8 cellular contexts compared by ENCODE assay signal in genomic region chr19:18160792-18161690, GRCh38. TPM values are rescaled to one million over a fixed set of nuclear protein-coding genes. Genes with fewer than 3 reads are reported as not detected.
DNase-seq lines count a peak whose midpoint lies in the region; ATAC-seq and TF ChIP-seq lines count a peak whose summit lies in the region.

No MANE protein-coding gene starts in this region.

- peak; percentile 94 for TF ChIP-seq CTCF in LNCAP (IDR thresholded peaks at IDR 0.05)
- peak; percentile 64; the same call in 1 of the 2 replicates for TF ChIP-seq CTCF in WTC11 (IDR thresholded peaks at IDR 0.05)

- no peak overlapping the region for H3K27ac Mint-ChIP-seq in WTC11

- no peaks in the 10 kb centered on the region for H3K27me3 Mint-ChIP-seq in WTC11 (ENCODE audit: low read depth)

- DNase-seq in DMS153 (lab: John Stamatoyannopoulos, UW) (peak; percentile 39), WTC11 (ENCODE audit: low spot score) (peak; percentile 77), caudate nucleus (lab: John Stamatoyannopoulos, UW) (peak in 53 of 61 donors; percentile 23 to 82 (median 60)), kidney tubule cell (ENCODE audit: low spot score) (peak; percentile 76)
- DNase-seq in stimulated activated CD4-positive, alpha-beta T cell treated with anti-CD3 and anti-CD28 coated beads, Interleukin-2, amount 100 ng/mL, for 4 hours (ENCODE audit: low read depth) = peak; percentile 67

- peaks cover 27% of the 10 kb centered on the region for H3K36me3 Mint-ChIP-seq in WTC11

- H3K4me3 Mint-ChIP-seq in WTC11 = peak overlapping the region; percentile 42

- ATAC-seq in GM21390 (IDR thresholded peaks at IDR 0.05; ENCODE audit: unreplicated experiment) (peak; percentile 59), WTC11 (peak; percentile 84), GM18870 (IDR thresholded peaks at IDR 0.05; ENCODE audit: unreplicated experiment) (no peak)

- CTCF ChIA-PET in WTC11 (lab: Charles Lee) = interaction anchor here (0.5 to 2.4 kb wide), 46 partner anchors 9 to 227 kb away, joined by 3 to 40 read pairs (median 4); partner anchors contain the start of genes IFI30, IQCN, MAST3 and MPV17L2

- H3K9me3 Mint-ChIP-seq in WTC11 = no peaks in the 10 kb centered on the region

- POLR2A ChIA-PET in WTC11 (lab: Charles Lee) = interaction anchor here (0.6 to 0.8 kb wide), 2 partner anchors 43 to 120 kb away, joined by 3 to 4 read pairs; partner anchors contain the start of genes JUND and RAB3A

- peak overlapping the region; percentile 68 for H3K27ac ChIP-seq in caudate nucleus (ENCODE audit: low read depth, low read length)

- H3K4me1 Mint-ChIP-seq in WTC11 = peaks cover 15% of the 10 kb centered on the region

TF ChIP-seq in WTC11, 78 proteins besides CTCF, POLR2A, EP300 and RAD21:
- TF ChIP-seq HMGXB4 (CRISPR knock-in tag; IDR thresholded peaks at IDR 0.05) (0 out of 2 replicates have a peak, but pooled peaks have one; percentile 19), SMAD3 (CRISPR knock-in tag; IDR thresholded peaks at IDR 0.05; ENCODE audit: borderline replicate concordance) (no peak), PRDM15 (CRISPR knock-in tag; IDR thresholded peaks at IDR 0.05) (0 out of 2 replicates have a peak, but pooled peaks have one; percentile 1), SP1 (CRISPR knock-in tag; conservative IDR thresholded peaks at IDR 0.05) (peak; percentile 90), NR1H2 (CRISPR knock-in tag; IDR thresholded peaks at IDR 0.05) (no peak), MAX (CRISPR knock-in tag; IDR thresholded peaks at IDR 0.05) (0 out of 2 replicates have a peak, but pooled peaks have one; percentile 17), IRF1 (CRISPR knock-in tag; IDR thresholded peaks at IDR 0.05) (no peak), FOXP1 (CRISPR knock-in tag; IDR thresholded peaks at IDR 0.05; ENCODE audit: borderline replicate concordance) (0 out of 2 replicates have a peak, but pooled peaks have one; percentile 3), OVOL2 (CRISPR knock-in tag; IDR thresholded peaks at IDR 0.05; ENCODE audit: borderline replicate concordance) (no peak), ZNF423 (CRISPR knock-in tag; IDR thresholded peaks at IDR 0.05) (peak; percentile 44; the same call in 1 of the 2 replicates), ZNF232 (CRISPR knock-in tag; IDR thresholded peaks at IDR 0.05) (no peak)

RNA-seq across cellular contexts. Expression of gene PIK3R2, which starts 8.1 kb away (rescaled TPM):
- total RNA-seq in WTC11 (2021) = 51.9 to 56.9 TPM (median 53.8 TPM) in 3 replicates

RNA-seq across cellular contexts. Expression of gene IFI30, which starts 12.6 kb away (rescaled TPM):
- 20.2 to 30.3 TPM (median 26.2 TPM) in 3 replicates for total RNA-seq in WTC11 (2021)

RNA-seq across cellular contexts. Expression of gene MPV17L2, which starts 32.0 kb away (rescaled TPM):
- 26.3 to 29.8 TPM (median 28.0 TPM) in 3 replicates for total RNA-seq in WTC11 (2021)

RNA-seq across cellular contexts. Expression of gene RAB3A, which starts 42.8 kb away (rescaled TPM):
- 12.2 to 14.7 TPM (median 14.6 TPM) in 3 replicates for total RNA-seq in WTC11 (2021)
